In the genomic region with DNA sequence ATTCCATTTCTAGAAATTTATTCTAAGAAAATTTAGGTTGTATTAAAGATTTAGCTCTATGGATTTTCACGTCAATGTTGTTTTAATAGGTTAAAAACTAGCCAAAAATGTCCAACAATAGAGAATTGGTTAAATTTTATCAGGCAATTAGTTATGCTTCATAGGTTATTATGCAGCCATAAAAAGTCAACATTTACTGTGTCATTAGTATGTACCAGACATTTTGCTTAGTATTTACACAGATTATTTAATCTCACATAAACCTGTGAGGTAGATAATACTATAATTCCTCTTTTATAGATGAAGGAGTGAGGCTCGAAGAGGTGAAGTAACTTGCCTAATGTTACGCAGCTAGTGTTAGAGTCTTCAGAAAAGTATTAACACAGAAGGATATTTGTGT, we compare ENCODE assay signal across 11 cellular contexts. TPM values are rescaled to one million over a fixed set of nuclear protein-coding genes. Genes with fewer than 3 reads are reported as not detected.
A peak's percentile ranks its signal among the peaks of the same experiment; 100 is the strongest.
DNase-seq lines count a peak whose midpoint lies in the region; ATAC-seq, FAIRE-seq and TF ChIP-seq lines count a peak whose summit lies in the region.
"Had no signal": no experiment of that assay in that cellular context is flagged by ENCODE, and none has a peak within 500 bp of the region (broad histone marks: within the 10 kb centered on the region; RNA-seq: fewer than 3 reads in every experiment).

No MANE protein-coding gene starts in this region.

- H3T11ph ChIP-seq in H9 (ENCODE audit: low read length), result no peak overlapping the region

- no peak for DNase-seq in H9
- no peak for DNase-seq in astrocyte (ENCODE audit: low read depth)
- DNase-seq in mesenchymal stem cell, result no peak
- DNase-seq in NCI-H526 (lab: John Stamatoyannopoulos, UW), result no peak
- no peak for DNase-seq in NCI-H2171 (lab: John Stamatoyannopoulos, UW)
- DNase-seq in stimulated activated CD4-positive, alpha-beta T cell treated with anti-CD3 and anti-CD28 coated beads, Interleukin-15, amount 100 ng/mL, for 24 hours, result no peak
- DNase-seq: EL; stimulated activated CD4-positive, alpha-beta T cell treated with anti-CD3 and anti-CD28 coated beads, Interleukin-2, amount 100 ng/mL, for 48 hours had no signal

- no peak overlapping the region for H4K8ac ChIP-seq in H9 (replicated peaks; ENCODE audit: insufficient read length, low read depth, low read length)
- no peak overlapping the region for H4K8ac ChIP-seq in mesenchymal stem cell (ENCODE audit: low read length)

- H2AFZ ChIP-seq in H9 (ENCODE audit: low read length) (no peak overlapping the region), astrocyte (ENCODE audit: low read depth, low read length) (no peak overlapping the region), mesenchymal stem cell (ENCODE audit: low read depth, low read length) (no peak overlapping the region)

- peaks cover 7% of the 10 kb centered on the region for H3K23me2 ChIP-seq in H9 (ENCODE audit: insufficient read length, low read depth, low read length, poor library complexity, severe bottlenecking)

- H3K9me3 ChIP-seq in H9 (ENCODE audit: control insufficient read depth, low read depth, low read length) (no peaks in the 10 kb centered on the region), astrocyte (ENCODE audit: insufficient read depth, low read depth, low read length) (no peaks in the 10 kb centered on the region), mesenchymal stem cell (ENCODE audit: control insufficient read depth, low read length) (no peaks in the 10 kb centered on the region)
- H3K9me3 ChIP-seq: gastroesophageal sphincter had no signal

- H3K18ac ChIP-seq in H9 (ENCODE audit: insufficient read length, low read depth, low read length), result no peak overlapping the region
- H3K18ac ChIP-seq in mesenchymal stem cell (ENCODE audit: low read depth in 1 of 2, low read length in 2 of 2), result no peak overlapping the region

- FAIRE-seq in astrocyte (lab: Jason Lieb, UNC), result no peak

- peaks cover 0 to 2% (median 0%) of the 10 kb centered on the region in 3 experiments; a peak in 1 of 7 replicates for H3K36me3 Mint-ChIP-seq in H9 (ENCODE audit: insufficient read depth in 1 of 3, low read depth in 3 of 3)
- no peaks in the 10 kb centered on the region for H3K36me3 Mint-ChIP-seq in astrocyte (ENCODE audit: low read depth, unreplicated experiment)

- no peak overlapping the region for H2BK15ac ChIP-seq in H9 (ENCODE audit: low read depth, low read length)
- no peak overlapping the region for H2BK15ac ChIP-seq in mesenchymal stem cell (ENCODE audit: low read depth, poor library complexity, severe bottlenecking)

- H3K9ac ChIP-seq in H9 (ENCODE audit: extremely low read depth, insufficient read length, low read length) (no peak overlapping the region), astrocyte (ENCODE audit: low read length) (peak overlapping the region; percentile 99), mesenchymal stem cell (ENCODE audit: low read length) (peak overlapping the region; percentile 99)

- H3K23ac ChIP-seq in H9 (ENCODE audit: insufficient read length, low read depth, low read length) (no peak overlapping the region), mesenchymal stem cell (ENCODE audit: low read length in 2 of 2) (no peak overlapping the region)

- H3K27ac ChIP-seq in 22Rv1 (peak overlapping the region; percentile 94), H9 (ENCODE audit: insufficient read length, low read depth, low read length) (no peak overlapping the region), astrocyte (ENCODE audit: low read depth, low read length) (no peak overlapping the region), mesenchymal stem cell (ENCODE audit: low read length, poor library complexity, severe bottlenecking) (no peak overlapping the region)

- ATAC-seq in HG02981 (IDR thresholded peaks at IDR 0.05; ENCODE audit: unreplicated experiment), result no peak
- ATAC-seq: gastroesophageal sphincter had no signal

- H3K4me3 Mint-ChIP-seq in H9 (peak overlapping the region; percentile 89 to 96; a peak in 4 of 5 replicates), astrocyte (ENCODE audit: unreplicated experiment) (peak overlapping the region; percentile 99)

- H2BK120ac ChIP-seq in H9 (ENCODE audit: low read depth, low read length, poor library complexity, severe bottlenecking), result no peak overlapping the region
- no peak overlapping the region for H2BK120ac ChIP-seq in mesenchymal stem cell (ENCODE audit: low read depth, low read length)

- H3K79me2 ChIP-seq in H9 (ENCODE audit: insufficient read depth, low read length), result peaks cover 20% of the 10 kb centered on the region; the same call in 1 of the 2 replicates
- H3K79me2 ChIP-seq in astrocyte (ENCODE audit: insufficient read depth, low read length), result peaks cover 76% of the 10 kb centered on the region

- no peaks in the 10 kb centered on the region for H4K20me1 ChIP-seq in H9 (ENCODE audit: control insufficient read depth, insufficient read depth, insufficient read length)
- peaks cover 57% of the 10 kb centered on the region for H4K20me1 ChIP-seq in astrocyte (ENCODE audit: insufficient read depth, low read length)

- H2BK5ac ChIP-seq in H9 (ENCODE audit: insufficient read length, low read length) (no peak overlapping the region), mesenchymal stem cell (ENCODE audit: low read depth, low read length, poor library complexity, severe bottlenecking) (no peak overlapping the region)

- H3K4me1 ChIP-seq in H9 (ENCODE audit: insufficient read depth, low read length) (no peaks in the 10 kb centered on the region), astrocyte (ENCODE audit: insufficient read depth, low read length) (peaks cover 18% of the 10 kb centered on the region), mesenchymal stem cell (ENCODE audit: control insufficient read depth, insufficient read depth, low read depth, low read length) (peaks cover 11% of the 10 kb centered on the region)

- no peak overlapping the region for H2BK12ac ChIP-seq in H9 (ENCODE audit: insufficient read length, low read depth, low read length)
- H2BK12ac ChIP-seq in mesenchymal stem cell (ENCODE audit: low read length in 2 of 2), result no peak overlapping the region

- H2AK5ac ChIP-seq in H9 (ENCODE audit: insufficient read length, low read length) (no peak overlapping the region), mesenchymal stem cell (ENCODE audit: low read length, severe bottlenecking) (no peak overlapping the region)

- no peaks in the 10 kb centered on the region for H3K27me3 ChIP-seq in H9 (ENCODE audit: insufficient read depth, low read length)
- H3K27me3 ChIP-seq in astrocyte (ENCODE audit: insufficient read depth, low read length), result no peaks in the 10 kb centered on the region
- H3K27me3 ChIP-seq in mesenchymal stem cell (ENCODE audit: control insufficient read depth in 1 of 2, insufficient read depth in 1 of 2, low read length in 2 of 2), result no peaks in the 10 kb centered on the region
- H3K27me3 ChIP-seq: gastroesophageal sphincter had no signal

- H3K4me3 ChIP-seq in astrocyte (ENCODE audit: insufficient read depth, low read depth, low read length) (peak overlapping the region; percentile 94), mesenchymal stem cell (ENCODE audit: insufficient read depth in 1 of 2, low read depth in 1 of 2, low read length in 2 of 2) (peak overlapping the region in 1 of 2 experiments; percentile 90)

- WGBS in H9 (ENCODE audit: extremely low coverage, insufficient read length, low lambda C conversion rate), result no CpG with 5 or more reads among the region's 3 CpGs
- 100% methylated on average over 1 of the region's 3 CpGs for WGBS in mesenchymal stem cell

- no peak overlapping the region for H2BK20ac ChIP-seq in H9 (ENCODE audit: low read depth, low read length, poor library complexity, severe bottlenecking)

- H4K91ac ChIP-seq in H9 (ENCODE audit: insufficient read length, low read depth, low read length), result no peak overlapping the region
- no peak overlapping the region for H4K91ac ChIP-seq in mesenchymal stem cell (ENCODE audit: low read length)

- no peak overlapping the region for H4K5ac ChIP-seq in H9 (ENCODE audit: insufficient read length, low read depth, low read length)

- H3K4me1 Mint-ChIP-seq in H9, result peaks cover 21 to 23% of the 10 kb centered on the region in 2 experiments
- H3K4me1 Mint-ChIP-seq in astrocyte (ENCODE audit: low read depth, unreplicated experiment), result peaks cover 35% of the 10 kb centered on the region

- H3K4ac ChIP-seq in H9 (ENCODE audit: low read depth, low read length) (no peak overlapping the region), mesenchymal stem cell (ENCODE audit: low read depth in 1 of 2, low read length in 2 of 2) (no peak overlapping the region)

- TF ChIP-seq CTCF in 22Rv1 (IDR thresholded peaks at IDR 0.05), result no peak
- no peak for TF ChIP-seq CTCF in H9 (conservative IDR thresholded peaks at IDR 0.05)
- no peak for TF ChIP-seq CTCF in astrocyte (IDR thresholded peaks at IDR 0.05; ENCODE audit: insufficient read depth, low read depth, low read length)

- H3K36me3 ChIP-seq in astrocyte (ENCODE audit: insufficient read depth, low read length) (no peaks in the 10 kb centered on the region), mesenchymal stem cell (ENCODE audit: control insufficient read depth in 1 of 2, insufficient read depth in 2 of 2, low read depth in 1 of 2, low read length in 2 of 2) (peaks cover 2 to 4% of the 10 kb centered on the region in 2 experiments)
- H3K36me3 ChIP-seq: gastroesophageal sphincter had no signal

- H3K79me1 ChIP-seq in H9 (ENCODE audit: insufficient read depth, low read depth, low read length, poor library complexity, severe bottlenecking), result no peaks in the 10 kb centered on the region
- H3K79me1 ChIP-seq in mesenchymal stem cell (replicated peaks; ENCODE audit: low read length, poor library complexity, severe bottlenecking), result no peaks in the 10 kb centered on the region

- no peaks in the 10 kb centered on the region for H3K9me3 Mint-ChIP-seq in H9
- no peaks in the 10 kb centered on the region for H3K9me3 Mint-ChIP-seq in astrocyte (ENCODE audit: unreplicated experiment)

- H3K14ac ChIP-seq in H9 (ENCODE audit: insufficient read depth, low read length) (no peak overlapping the region), mesenchymal stem cell (ENCODE audit: low read length in 2 of 2) (no peak overlapping the region)

- no peak overlapping the region for H3K27ac Mint-ChIP-seq in H9
- no peak overlapping the region for H3K27ac Mint-ChIP-seq in astrocyte (ENCODE audit: unreplicated experiment)

- H3K4me2 ChIP-seq in H9 (ENCODE audit: insufficient read depth, insufficient read length, low read length), result no peak overlapping the region
- H3K4me2 ChIP-seq in astrocyte (ENCODE audit: low read length), result peak overlapping the region; percentile 92
- H3K4me2 ChIP-seq in mesenchymal stem cell (ENCODE audit: low read length, poor library complexity, severe bottlenecking), result no peak overlapping the region

- no peak overlapping the region for H3K56ac ChIP-seq in H9 (ENCODE audit: insufficient read length, low read depth, low read length)

- H3K27me3 Mint-ChIP-seq in H9 (ENCODE audit: low read depth), result no peaks in the 10 kb centered on the region
- H3K27me3 Mint-ChIP-seq in astrocyte (ENCODE audit: low read depth, unreplicated experiment), result no peaks in the 10 kb centered on the region

RNA-seq across cellular contexts. Expression of gene GOLGA4, which starts 1.9 kb away (rescaled TPM):
- total RNA-seq in H9 (2021) (48.2 and 49.0 TPM in 2 replicates), astrocyte (69.0 and 73.1 TPM in 2 replicates)
- polyA plus RNA-seq in mesenchymal stem cell (2013, experiment 1 of 2), result 75.0 TPM
- 75.6 TPM for polyA plus RNA-seq in mesenchymal stem cell (2013, experiment 2 of 2)
